Comparison of ENCODE assay signal across 33 cellular contexts in the genomic region with DNA sequence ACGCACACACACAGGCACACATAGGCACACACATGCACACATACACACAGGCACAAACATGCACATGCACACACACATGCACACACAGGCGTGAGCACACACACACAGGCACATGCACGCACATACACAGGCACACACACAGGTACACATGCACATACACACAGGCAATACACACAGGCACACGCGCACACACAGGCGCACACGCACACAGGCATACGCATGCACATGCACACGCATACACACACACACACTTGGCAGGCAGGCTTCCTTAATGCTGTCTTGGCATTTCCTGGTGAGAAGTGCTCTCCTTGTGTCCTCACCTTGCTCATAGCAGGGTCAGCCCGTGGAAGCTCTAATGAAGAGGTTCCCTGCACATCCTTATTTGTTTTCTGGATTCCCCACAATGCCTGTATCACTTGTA. TPM values are rescaled to one million over a fixed set of nuclear protein-coding genes. Genes with fewer than 3 reads are reported as not detected.
DNase-seq lines count a peak whose midpoint lies in the region; ATAC-seq, FAIRE-seq and TF ChIP-seq lines count a peak whose summit lies in the region.
"Had no signal": no experiment of that assay in that cellular context is flagged by ENCODE, and none has a peak within 500 bp of the region (broad histone marks: within the 10 kb centered on the region; RNA-seq: fewer than 3 reads in every experiment).

No MANE protein-coding gene starts in this region.

- H4K8ac ChIP-seq in neuronal stem cell (ENCODE audit: low read depth, low read length): no peak overlapping the region

- H3K27ac ChIP-seq in right atrium auricular region: no peak overlapping the region
- no peak overlapping the region for H3K27ac ChIP-seq in neuronal stem cell (replicated peaks; ENCODE audit: low read length)
- no peak overlapping the region for H3K27ac ChIP-seq in mammary epithelial cell (ENCODE audit: insufficient read depth, low read depth, low read length)
- no peak overlapping the region for H3K27ac ChIP-seq in dorsolateral prefrontal cortex
- H3K27ac ChIP-seq: brain microvascular endothelial cell, C4-2B, gastroesophageal sphincter, PC-9, tibial artery had no signal

- H3K4me3 ChIP-seq in right atrium auricular region: no peak overlapping the region
- H3K4me3 ChIP-seq in neuronal stem cell (ENCODE audit: low read length in 2 of 2): peak overlapping the region in 1 of 2 donors; percentile 73
- H3K4me3 ChIP-seq in mammary epithelial cell (replicated peaks in 1 of 3; ENCODE audit: insufficient read depth in 1 of 3, low read depth in 2 of 3, low read length in 3 of 3): no peak overlapping the region
- no peak overlapping the region for H3K4me3 ChIP-seq in dorsolateral prefrontal cortex
- H3K4me3 ChIP-seq: gastroesophageal sphincter, lung, PC-9, smooth muscle cell, tibial artery had no signal

- no peaks in the 10 kb centered on the region for H3K79me1 ChIP-seq in neuronal stem cell (ENCODE audit: low read depth, low read length)

- CTCF ChIA-PET in mammary epithelial cell (lab: Charles Lee; ENCODE audit: low non-redundant PET): no interaction called here

- H2BK12ac ChIP-seq in neuronal stem cell (ENCODE audit: low read length): no peak overlapping the region

- TF ChIP-seq CTCF in right atrium auricular region (IDR thresholded peaks at IDR 0.05) (no peak), mammary epithelial cell (conservative IDR thresholded peaks at IDR 0.05 in 1 of 2, IDR thresholded peaks at IDR 0.05 in 1 of 2; ENCODE audit: extremely low read depth in 1 of 2, insufficient read depth in 1 of 2, low read depth in 1 of 2, low read length in 2 of 2) (no peak), dorsolateral prefrontal cortex (IDR thresholded peaks at IDR 0.05 in 54 of 56, conservative IDR thresholded peaks at IDR 0.05 in 2 of 56; ENCODE audit: low read depth in 1 of 56, partially characterized antibody in 56 of 56) (no peak)

- dilution Hi-C loops in mammary epithelial cell (cut with HindIII; ENCODE audit: low sequenced_read_pairs): no loop called here

- intact Hi-C loops in Right ventricle myocardium inferior (cut with DNase I): no loop called here
- intact Hi-C loops in mammary epithelial cell (cut with micrococcal nuclease): no loop called here
- intact Hi-C loops in dorsolateral prefrontal cortex (cut with DNase I): no loop called here

- WGBS in neuronal stem cell (ENCODE audit: extremely low coverage in 2 of 2, insufficient read length in 2 of 2, insufficient replicate concordance in 1 of 2), 2 donors: no CpG with 5 or more reads among the region's 10 CpGs
- WGBS in mammary epithelial cell (ENCODE audit: low coverage, missing lambda C conversion rate): 86% methylated on average over 9 of the region's 10 CpGs

- no peaks in the 10 kb centered on the region for H3K79me2 ChIP-seq in mammary epithelial cell (ENCODE audit: insufficient read depth, low read length)

- H2BK5ac ChIP-seq in neuronal stem cell (ENCODE audit: low read length): no peak overlapping the region

- no peak overlapping the region for H2AK5ac ChIP-seq in neuronal stem cell (ENCODE audit: low read depth, low read length)

- no peak overlapping the region for H3K18ac ChIP-seq in neuronal stem cell (ENCODE audit: low read length)

- DNase-seq in Right ventricle myocardium inferior (ENCODE audit: missing footprints) (no peak), right atrium auricular region (ENCODE audit: low spot score) (no peak), neuronal stem cell (ENCODE audit: low spot score) (no peak), urothelium cell line (ENCODE audit: low spot score) (no peak), NCI-H2227 (lab: John Stamatoyannopoulos, UW; ENCODE audit: unreplicated experiment) (no peak), mammary epithelial cell (no peak), dorsolateral prefrontal cortex (no peak)
- DNase-seq: 8988T; activated CD4-positive, alpha-beta T cell treated with anti-CD3 and anti-CD28 coated beads for 36 hours; activated CD8-positive, alpha-beta T cell treated with anti-CD3 and anti-CD28 coated beads, Interleukin-2, amount 10 ng/mL, durations not matched to agents 7 days and 5 days; activated T-cell treated with anti-CD3 and anti-CD28 coated beads for 4 hours; amygdala; brain microvascular endothelial cell; COR-L47; effector CD4-positive, alpha-beta T cell; hippocampal formation; MV-4-11; NCI-H1436; NCI-H2081 treated with DMSO at 0.1 percent for 48 hours; NCI-H226; NCI-H526 treated with DMSO at 0.1 percent for 48 hours; PC-9; SHP77 treated with DMSO at 0.1 percent for 48 hours; tibial artery had no signal

- no peaks in the 10 kb centered on the region for H3K36me3 ChIP-seq in right atrium auricular region
- no peaks in the 10 kb centered on the region for H3K36me3 ChIP-seq in neuronal stem cell (replicated peaks in 1 of 2; ENCODE audit: control insufficient read depth in 2 of 2, insufficient read depth in 2 of 2, low read length in 2 of 2)
- no peaks in the 10 kb centered on the region for H3K36me3 ChIP-seq in mammary epithelial cell (ENCODE audit: insufficient read depth, low read length)
- H3K36me3 ChIP-seq: brain microvascular endothelial cell, gastroesophageal sphincter, tibial artery had no signal

- H3K27me3 ChIP-seq in right atrium auricular region (no peaks in the 10 kb centered on the region), neuronal stem cell (ENCODE audit: control insufficient read depth in 3 of 3, insufficient read depth in 3 of 3, low read depth in 1 of 3, low read length in 3 of 3) (peaks cover 0 to 7% (median 0%) of the 10 kb centered on the region in 3 experiments), mammary epithelial cell (ENCODE audit: insufficient read depth, low read length) (no peaks in the 10 kb centered on the region), dorsolateral prefrontal cortex (peaks cover 0 to 4% (median 0%) of the 10 kb centered on the region in 45 donors)
- H3K27me3 ChIP-seq: brain microvascular endothelial cell, gastroesophageal sphincter, tibial artery had no signal

- no peaks in the 10 kb centered on the region for H3K4me1 ChIP-seq in right atrium auricular region
- peaks cover 0 to 4% of the 10 kb centered on the region in 2 donors for H3K4me1 ChIP-seq in neuronal stem cell (ENCODE audit: control insufficient read depth in 2 of 2, insufficient read depth in 1 of 2, low read depth in 1 of 2, low read length in 2 of 2)
- H3K4me1 ChIP-seq in mammary epithelial cell (ENCODE audit: insufficient read depth, low read length): peaks cover 6% of the 10 kb centered on the region
- H3K4me1 ChIP-seq: gastroesophageal sphincter, tibial artery had no signal

- H4K91ac ChIP-seq in neuronal stem cell (ENCODE audit: low read depth, low read length, poor library complexity): no peak overlapping the region

- peak overlapping the region; percentile 10 for H3K14ac ChIP-seq in neuronal stem cell (ENCODE audit: low read length)

- H2BK15ac ChIP-seq in neuronal stem cell (ENCODE audit: low read length): no peak overlapping the region

- H3K4me2 ChIP-seq in neuronal stem cell (ENCODE audit: insufficient read depth, low read length, poor library complexity, severe bottlenecking) (no peak overlapping the region), mammary epithelial cell (ENCODE audit: insufficient read depth, low read depth, low read length) (no peak overlapping the region)
- H3K4me2 ChIP-seq: PC-9, smooth muscle cell had no signal

- H3K9ac ChIP-seq in neuronal stem cell (ENCODE audit: low read depth, low read length, poor library complexity) (peak overlapping the region; percentile 5), mammary epithelial cell (ENCODE audit: insufficient read depth, low read length) (no peak overlapping the region)

- BruUV-seq in mammary epithelial cell (replicated peaks; lab: Mats Ljungman, UMichigan): no TSS peak

- no peak overlapping the region for H2AFZ ChIP-seq in neuronal stem cell (ENCODE audit: low read length)
- no peak overlapping the region for H2AFZ ChIP-seq in mammary epithelial cell (ENCODE audit: low read depth, low read length)
- H2AFZ ChIP-seq: PC-9 had no signal

- H2BK120ac ChIP-seq in neuronal stem cell (ENCODE audit: low read depth, low read length): no peak overlapping the region

- in situ Hi-C loops in mammary epithelial cell (cut with MboI; ENCODE audit: low sequenced_read_pairs in 2 of 2): no loop called here

- no peak overlapping the region for H3K23ac ChIP-seq in neuronal stem cell (ENCODE audit: low read depth, low read length, poor library complexity)

- no peak overlapping the region for H3K4ac ChIP-seq in neuronal stem cell (ENCODE audit: low read length)

- peaks cover 0 to 2% of the 10 kb centered on the region in 2 donors for H3K9me3 ChIP-seq in right atrium auricular region
- H3K9me3 ChIP-seq in neuronal stem cell (replicated peaks in 1 of 2; ENCODE audit: control insufficient read depth in 2 of 2, insufficient read depth in 1 of 2, low read depth in 1 of 2, low read length in 2 of 2): no peaks in the 10 kb centered on the region
- no peaks in the 10 kb centered on the region for H3K9me3 ChIP-seq in mammary epithelial cell (replicated peaks; ENCODE audit: insufficient read depth, low read length)
- H3K9me3 ChIP-seq: gastroesophageal sphincter, tibial artery had no signal

- peak; percentile 24 for ATAC-seq in Right ventricle myocardium inferior
- ATAC-seq in esophagus mucosa: peak; percentile 55
- ATAC-seq: activated CD4-positive, alpha-beta T cell treated with anti-CD3 and anti-CD28 coated beads for 36 hours; activated CD8-positive, alpha-beta T cell treated with anti-CD3 and anti-CD28 coated beads, Interleukin-2, amount 10 ng/mL, durations not matched to agents 7 days and 5 days had no signal

- no peaks in the 10 kb centered on the region for H4K20me1 ChIP-seq in mammary epithelial cell (ENCODE audit: insufficient read depth, low read length)

- FAIRE-seq in urothelium cell line (lab: Jason Lieb, UNC): peak; percentile 79

RNA-seq across cellular contexts. Expression of gene SLCO2A1, which starts 8.4 kb away (rescaled TPM):
- 7.8 TPM for total RNA-seq in Right ventricle myocardium inferior
- total RNA-seq in right atrium auricular region: 10 to 100 TPM; 15.1 to 36.4 TPM
- 17.6 TPM for total RNA-seq in esophagus mucosa
- polyA plus RNA-seq in neuronal stem cell (2013, experiment 1 of 2): 0.60 TPM
- 0.82 TPM for polyA plus RNA-seq in neuronal stem cell (2013, experiment 2 of 2)
- 1 to 10 TPM in 1 of 2 donors, under 1 TPM in 1; 0.38 to 2.2 TPM for total RNA-seq in mammary epithelial cell
- polyA plus RNA-seq in mammary epithelial cell: 0.83 TPM
- polyA minus RNA-seq in mammary epithelial cell: 0.52 TPM
- 10 to 100 TPM in 3 of 120 experiments, 1 to 10 TPM in 116, under 1 TPM in 1; 0.93 to 10.5 (median 5.3) TPM for total RNA-seq in dorsolateral prefrontal cortex
- total RNA-seq: activated CD4-positive, alpha-beta T cell treated with anti-CD3 and anti-CD28 coated beads for 36 hours; activated CD8-positive, alpha-beta T cell treated with anti-CD3 and anti-CD28 coated beads, Interleukin-2, amount 10 ng/mL, durations not matched to agents 7 days and 5 days; activated naive CD4-positive, alpha-beta T cell treated with anti-CD3 and anti-CD28 coated beads, Interleukin-2, amount 50 U/mL, for 72 hours; activated T-helper 2 cell treated with anti-CD3 and anti-CD28 coated beads, Interferon-gamma antibody, Interleukin-2, Interleukin-4, amounts not matched to agents 10 μg/mL and 5 μg/mL and 100 μg/mL, durations not matched to agents 14 hours and 24 hours and 36 hours; G401; T-helper 2 cell treated with Interferon-gamma antibody and Interleukin-4, amounts not matched to agents 100 ng/mL and 5 ng/mL, for 36 hours had no signal
